ENCODE assay signal across 31 cellular contexts in the genomic region with DNA sequence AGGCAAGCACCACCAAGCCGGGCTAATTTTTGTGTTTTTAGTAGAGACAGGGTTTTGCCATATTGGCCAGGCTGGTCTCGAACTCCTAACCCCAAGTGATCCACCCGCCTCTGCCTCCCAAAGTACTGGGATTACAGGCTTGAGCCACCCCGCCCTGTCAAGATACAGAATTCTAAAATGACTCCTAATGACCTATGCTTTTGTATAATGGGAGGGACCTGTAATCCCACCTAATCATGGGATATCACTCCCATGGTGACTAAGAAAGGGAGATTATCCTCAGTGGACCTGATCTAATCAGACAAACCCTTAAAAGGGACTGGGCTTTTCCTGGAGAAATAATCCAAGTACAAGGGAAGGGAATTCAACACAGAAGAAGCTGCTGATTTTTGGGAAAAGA.
"Had no signal": no experiment of that assay in that cellular context is flagged by ENCODE, and none has a peak within 500 bp of the region (broad histone marks: within the 10 kb centered on the region; RNA-seq: fewer than 3 reads in every experiment).

No MANE protein-coding gene starts in this region.

- H3K36me3 ChIP-seq: brain microvascular endothelial cell, heart left ventricle, left ventricle myocardium inferior, neutrophil, prostate gland, thoracic aorta had no signal

- H3K4me1 ChIP-seq: prostate gland had no signal

- H3K27ac ChIP-seq: brain microvascular endothelial cell, coronary artery, dorsolateral prefrontal cortex, foreskin keratinocyte, heart left ventricle, left ventricle myocardium inferior, neutrophil, prostate gland, skin epidermis, thoracic aorta had no signal

- H3K9me3 Mint-ChIP-seq: activated CD8-positive, alpha-beta T cell treated with anti-CD3 and anti-CD28 coated beads for 36 hours; activated naive CD8-positive, alpha-beta T cell treated with anti-CD3 and anti-CD28 coated beads, Interleukin-2, amount 10 ng/mL, durations not matched to agents 7 days and 5 days; activated T-cell treated with anti-CD3 and anti-CD28 coated beads, Interleukin-2, amount 50 U/mL, for 72 hours; nephron; stimulated activated effector memory CD8-positive, alpha-beta T cell treated with anti-CD3 and anti-CD28 coated beads, Interleukin-12 subunit alpha, Interleukin-12 subunit beta, amount 100 ng/mL, for 72 hours; stimulated activated naive CD8-positive, alpha-beta T cell treated with anti-CD3 and anti-CD28 coated beads, Interleukin-15, Interleukin-2, amounts not matched to agents 100 ng/mL and 50 ng/mL, for 24 hours had no signal

- FAIRE-seq: astrocyte, urothelium cell line had no signal

- H3K4me3 ChIP-seq: coronary artery, dorsolateral prefrontal cortex, heart left ventricle, left ventricle myocardium inferior, lung, prostate gland, skin epidermis, thoracic aorta had no signal

- ATAC-seq: activated CD8-positive, alpha-beta T cell treated with anti-CD3 and anti-CD28 coated beads for 36 hours; activated T-cell treated with anti-CD3 and anti-CD28 coated beads, Interleukin-2, amount 50 U/mL, for 72 hours; foreskin keratinocyte; heart left ventricle; sciatic nerve; stimulated activated effector memory CD8-positive, alpha-beta T cell treated with anti-CD3 and anti-CD28 coated beads, Interleukin-12 subunit alpha, Interleukin-12 subunit beta, amount 100 ng/mL, for 72 hours; T-helper 17 cell had no signal

- DNase-seq: activated CD4-positive, alpha-beta T cell treated with anti-CD3 and anti-CD28 coated beads for 1 hour; activated CD4-positive, alpha-beta T cell treated with anti-CD3 and anti-CD28 coated beads, Interleukin-2, amount 50 U/mL, for 1 hour; activated CD8-positive, alpha-beta T cell treated with anti-CD3 and anti-CD28 coated beads for 36 hours; activated naive CD4-positive, alpha-beta T cell; activated naive CD8-positive, alpha-beta T cell treated with anti-CD3 and anti-CD28 coated beads, Interleukin-2, amount 10 ng/mL, durations not matched to agents 7 days and 5 days; activated T-cell treated with anti-CD3 and anti-CD28 coated beads, Interleukin-2, amount 50 U/mL, for 72 hours; amniotic stem cell; brain microvascular endothelial cell; dorsolateral prefrontal cortex; effector memory CD4-positive, alpha-beta T cell; erythroblast; foreskin keratinocyte; heart left ventricle; left ventricle myocardium inferior; retina; stimulated activated CD4-positive, alpha-beta T cell treated with anti-CD3 and anti-CD28 coated beads, Interleukin-4, amount 100 ng/mL, for 24 hours; T-helper 17 cell; T1000; trophoblast cell had no signal

- H3K27me3 Mint-ChIP-seq: activated CD8-positive, alpha-beta T cell treated with anti-CD3 and anti-CD28 coated beads for 36 hours; activated naive CD8-positive, alpha-beta T cell treated with anti-CD3 and anti-CD28 coated beads, Interleukin-2, amount 10 ng/mL, durations not matched to agents 7 days and 5 days; stimulated activated naive CD8-positive, alpha-beta T cell treated with anti-CD3 and anti-CD28 coated beads, Interleukin-15, Interleukin-2, amounts not matched to agents 100 ng/mL and 50 ng/mL, for 24 hours; T-helper 17 cell had no signal

- H3K36me3 Mint-ChIP-seq: stimulated activated effector memory CD8-positive, alpha-beta T cell treated with anti-CD3 and anti-CD28 coated beads, Interleukin-12 subunit alpha, Interleukin-12 subunit beta, amount 100 ng/mL, for 72 hours had no signal

- H3K27ac Mint-ChIP-seq: activated CD8-positive, alpha-beta T cell treated with anti-CD3 and anti-CD28 coated beads for 36 hours; activated naive CD8-positive, alpha-beta T cell treated with anti-CD3 and anti-CD28 coated beads, Interleukin-2, amount 10 ng/mL, durations not matched to agents 7 days and 5 days; activated T-cell treated with anti-CD3 and anti-CD28 coated beads, Interleukin-2, amount 50 U/mL, for 72 hours; nephron; stimulated activated effector memory CD8-positive, alpha-beta T cell treated with anti-CD3 and anti-CD28 coated beads, Interleukin-12 subunit alpha, Interleukin-12 subunit beta, amount 100 ng/mL, for 72 hours; stimulated activated naive CD8-positive, alpha-beta T cell treated with anti-CD3 and anti-CD28 coated beads, Interleukin-15, Interleukin-2, amounts not matched to agents 100 ng/mL and 50 ng/mL, for 24 hours; T-helper 17 cell had no signal

- H3K27me3 ChIP-seq: brain microvascular endothelial cell, dorsolateral prefrontal cortex, foreskin keratinocyte, heart left ventricle, neutrophil had no signal

- H3K4me3 Mint-ChIP-seq: activated CD8-positive, alpha-beta T cell treated with anti-CD3 and anti-CD28 coated beads for 36 hours; activated naive CD8-positive, alpha-beta T cell treated with anti-CD3 and anti-CD28 coated beads, Interleukin-2, amount 10 ng/mL, durations not matched to agents 7 days and 5 days; activated T-cell treated with anti-CD3 and anti-CD28 coated beads, Interleukin-2, amount 50 U/mL, for 72 hours; nephron; stimulated activated effector memory CD8-positive, alpha-beta T cell treated with anti-CD3 and anti-CD28 coated beads, Interleukin-12 subunit alpha, Interleukin-12 subunit beta, amount 100 ng/mL, for 72 hours; stimulated activated naive CD8-positive, alpha-beta T cell treated with anti-CD3 and anti-CD28 coated beads, Interleukin-15, Interleukin-2, amounts not matched to agents 100 ng/mL and 50 ng/mL, for 24 hours; T-helper 17 cell had no signal

- H3K9me3 ChIP-seq: left ventricle myocardium inferior, neutrophil, prostate gland, thoracic aorta had no signal
